In genomic region chr21:42048870-42049577, GRCh38 we compare ENCODE assay signal across 1 cellular context.
TF ChIP-seq lines count a peak whose summit lies in the region.

No MANE protein-coding gene starts in this region.

TF ChIP-seq in GM23338, 12 proteins besides CTCF, POLR2A, EP300 and RAD21 (continued from another document):
- TF ChIP-seq, protein P1, sequence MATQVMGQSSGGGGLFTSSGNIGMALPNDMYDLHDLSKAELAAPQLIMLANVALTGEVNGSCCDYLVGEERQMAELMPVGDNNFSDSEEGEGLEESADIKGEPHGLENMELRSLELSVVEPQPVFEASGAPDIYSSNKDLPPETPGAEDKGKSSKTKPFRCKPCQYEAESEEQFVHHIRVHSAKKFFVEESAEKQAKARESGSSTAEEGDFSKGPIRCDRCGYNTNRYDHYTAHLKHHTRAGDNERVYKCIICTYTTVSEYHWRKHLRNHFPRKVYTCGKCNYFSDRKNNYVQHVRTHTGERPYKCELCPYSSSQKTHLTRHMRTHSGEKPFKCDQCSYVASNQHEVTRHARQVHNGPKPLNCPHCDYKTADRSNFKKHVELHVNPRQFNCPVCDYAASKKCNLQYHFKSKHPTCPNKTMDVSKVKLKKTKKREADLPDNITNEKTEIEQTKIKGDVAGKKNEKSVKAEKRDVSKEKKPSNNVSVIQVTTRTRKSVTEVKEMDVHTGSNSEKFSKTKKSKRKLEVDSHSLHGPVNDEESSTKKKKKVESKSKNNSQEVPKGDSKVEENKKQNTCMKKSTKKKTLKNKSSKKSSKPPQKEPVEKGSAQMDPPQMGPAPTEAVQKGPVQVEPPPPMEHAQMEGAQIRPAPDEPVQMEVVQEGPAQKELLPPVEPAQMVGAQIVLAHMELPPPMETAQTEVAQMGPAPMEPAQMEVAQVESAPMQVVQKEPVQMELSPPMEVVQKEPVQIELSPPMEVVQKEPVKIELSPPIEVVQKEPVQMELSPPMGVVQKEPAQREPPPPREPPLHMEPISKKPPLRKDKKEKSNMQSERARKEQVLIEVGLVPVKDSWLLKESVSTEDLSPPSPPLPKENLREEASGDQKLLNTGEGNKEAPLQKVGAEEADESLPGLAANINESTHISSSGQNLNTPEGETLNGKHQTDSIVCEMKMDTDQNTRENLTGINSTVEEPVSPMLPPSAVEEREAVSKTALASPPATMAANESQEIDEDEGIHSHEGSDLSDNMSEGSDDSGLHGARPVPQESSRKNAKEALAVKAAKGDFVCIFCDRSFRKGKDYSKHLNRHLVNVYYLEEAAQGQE (IDR thresholded peaks at IDR 0.05; ENCODE audit: unreplicated experiment), result no peak
- TF ChIP-seq JUNB (IDR thresholded peaks at IDR 0.05; ENCODE audit: unreplicated experiment) (no peak), ETS1 (IDR thresholded peaks at IDR 0.05) (no peak), NANOG (IDR thresholded peaks at IDR 0.05; ENCODE audit: borderline replicate concordance) (no peak), ZNF462 (CRISPR knock-in tag; IDR thresholded peaks at IDR 0.05) (no peak), POLR2AphosphoS5 (IDR thresholded peaks at IDR 0.05; ENCODE audit: low read depth) (no peak), ZNF331 (CRISPR knock-in tag; IDR thresholded peaks at IDR 0.05; ENCODE audit: low read depth) (no peak)
